In the genomic region with DNA sequence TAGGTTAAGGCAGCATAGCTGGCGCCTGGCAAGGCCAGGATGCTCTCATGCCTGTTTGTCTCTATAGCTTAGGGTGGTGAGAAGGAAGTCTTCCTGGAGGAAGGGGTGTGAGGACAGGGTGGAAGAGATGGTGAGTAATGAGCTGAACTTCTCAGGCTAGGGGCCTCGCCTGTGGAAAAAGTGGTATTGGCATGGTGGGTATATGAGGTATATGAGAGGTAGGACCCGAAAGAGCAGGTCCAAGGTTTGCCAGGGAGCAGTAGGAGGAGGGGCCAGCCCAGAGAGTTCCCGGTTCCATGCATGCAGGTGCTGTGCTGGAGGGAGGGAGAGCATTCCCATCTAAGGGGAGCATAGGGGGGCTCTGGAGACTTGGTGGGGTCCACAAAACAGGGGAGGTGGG, we compare ENCODE assay signal across 1 cellular context.
TF ChIP-seq lines count a peak whose summit lies in the region.

No MANE protein-coding gene starts in this region.

TF ChIP-seq in GM23338, 12 proteins besides CTCF, POLR2A, EP300 and RAD21:
- TF ChIP-seq REST (IDR thresholded peaks at IDR 0.05; ENCODE audit: unreplicated experiment) (no peak), STAT1 (IDR thresholded peaks at IDR 0.05; ENCODE audit: unreplicated experiment) (no peak), EZH2phosphoT487 (IDR thresholded peaks at IDR 0.05; ENCODE audit: unreplicated experiment) (no peak), JUNB (IDR thresholded peaks at IDR 0.05; ENCODE audit: unreplicated experiment) (no peak), NANOG (IDR thresholded peaks at IDR 0.05; ENCODE audit: borderline replicate concordance) (no peak)
- TF ChIP-seq, protein P1, sequence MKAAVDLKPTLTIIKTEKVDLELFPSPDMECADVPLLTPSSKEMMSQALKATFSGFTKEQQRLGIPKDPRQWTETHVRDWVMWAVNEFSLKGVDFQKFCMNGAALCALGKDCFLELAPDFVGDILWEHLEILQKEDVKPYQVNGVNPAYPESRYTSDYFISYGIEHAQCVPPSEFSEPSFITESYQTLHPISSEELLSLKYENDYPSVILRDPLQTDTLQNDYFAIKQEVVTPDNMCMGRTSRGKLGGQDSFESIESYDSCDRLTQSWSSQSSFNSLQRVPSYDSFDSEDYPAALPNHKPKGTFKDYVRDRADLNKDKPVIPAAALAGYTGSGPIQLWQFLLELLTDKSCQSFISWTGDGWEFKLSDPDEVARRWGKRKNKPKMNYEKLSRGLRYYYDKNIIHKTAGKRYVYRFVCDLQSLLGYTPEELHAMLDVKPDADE (IDR thresholded peaks at IDR 0.05), result no peak
TF ChIP-seq in GM23338: peak in this region for 0.
